ENCODE assay signal across 28 cellular contexts in the genomic region with DNA sequence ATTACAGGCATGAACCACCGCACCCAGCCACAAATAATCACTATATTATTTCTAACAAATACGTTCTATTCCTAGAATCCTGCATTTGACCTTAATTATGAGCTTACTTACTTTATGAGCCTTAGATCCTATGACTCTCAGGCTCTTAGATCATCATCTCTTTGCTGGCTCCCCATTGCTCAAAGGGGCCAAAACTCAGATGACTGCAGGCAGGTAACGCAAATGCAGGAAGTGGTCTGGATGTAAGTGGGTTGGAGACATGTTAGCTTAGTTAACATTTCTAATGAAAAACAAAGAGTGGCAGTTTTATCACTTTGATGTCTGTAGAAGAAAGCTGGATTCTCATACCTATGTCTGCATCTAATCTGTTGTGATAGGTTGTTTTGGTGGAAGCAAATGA.
"Had no signal": no experiment of that assay in that cellular context is flagged by ENCODE, and none has a peak within 500 bp of the region (broad histone marks: within the 10 kb centered on the region; RNA-seq: fewer than 3 reads in every experiment).

No MANE protein-coding gene starts in this region.

- H3K4me1 Mint-ChIP-seq: activated CD4-positive, alpha-beta memory T cell treated with anti-CD3 and anti-CD28 coated beads, Interleukin-2, amount 10 ng/mL, durations not matched to agents 7 days and 5 days; activated CD4-positive, alpha-beta T cell treated with anti-CD3 and anti-CD28 coated beads for 36 hours; activated naive CD4-positive, alpha-beta T cell treated with anti-CD3 and anti-CD28 coated beads, Interleukin-2, amount 50 U/mL, for 24 hours; central memory CD8-positive, alpha-beta T cell had no signal

- H3K9me3 Mint-ChIP-seq: activated CD4-positive, alpha-beta memory T cell treated with anti-CD3 and anti-CD28 coated beads, Interleukin-2, amount 10 ng/mL, durations not matched to agents 7 days and 5 days; activated CD4-positive, alpha-beta T cell treated with anti-CD3 and anti-CD28 coated beads, Interleukin-2, amount 10 ng/mL, durations not matched to agents 24 days and 14 days; activated naive CD4-positive, alpha-beta T cell treated with anti-CD3 and anti-CD28 coated beads for 36 hours; activated naive CD4-positive, alpha-beta T cell treated with anti-CD3 and anti-CD28 coated beads, Interleukin-2, amount 50 U/mL, for 24 hours; activated T-helper 1 cell treated with anti-CD3 and anti-CD28 coated beads, Interleukin-12 subunit alpha, Interleukin-12 subunit beta, Interleukin-2, Interleukin-4 antibody, amounts not matched to agents 30 ng/mL and 10 ng/mL and 1 ng/mL, durations not matched to agents 14 hours and 24 hours and 36 hours; activated T-helper 2 cell treated with anti-CD3 and anti-CD28 coated beads, Interferon-gamma antibody, Interleukin-2, Interleukin-4, amounts not matched to agents 10 μg/mL and 5 μg/mL and 100 μg/mL, durations not matched to agents 14 hours and 24 hours and 36 hours; central memory CD8-positive, alpha-beta T cell; effector memory CD8-positive, alpha-beta T cell had no signal

- H3K79me2 ChIP-seq: hepatocyte had no signal

- H2AFZ ChIP-seq: hepatocyte had no signal

- H3K36me3 ChIP-seq: brain microvascular endothelial cell, esophagus muscularis mucosa, gastroesophageal sphincter, heart right ventricle had no signal

- H3K27ac Mint-ChIP-seq: activated CD4-positive, alpha-beta memory T cell treated with anti-CD3 and anti-CD28 coated beads, Interleukin-2, amount 10 ng/mL, durations not matched to agents 7 days and 5 days; activated CD4-positive, alpha-beta T cell treated with anti-CD3 and anti-CD28 coated beads for 36 hours; activated CD4-positive, alpha-beta T cell treated with anti-CD3 and anti-CD28 coated beads, Interleukin-2, amount 10 ng/mL, durations not matched to agents 24 days and 14 days; activated CD8-positive, alpha-beta memory T cell treated with anti-CD3 and anti-CD28 coated beads, Interleukin-2, amount 10 ng/mL, durations not matched to agents 7 days and 5 days; activated naive CD4-positive, alpha-beta T cell treated with anti-CD3 and anti-CD28 coated beads for 36 hours; activated naive CD4-positive, alpha-beta T cell treated with anti-CD3 and anti-CD28 coated beads, Interleukin-2, amount 50 U/mL, for 24 hours; activated T-helper 1 cell treated with anti-CD3 and anti-CD28 coated beads, Interleukin-12 subunit alpha, Interleukin-12 subunit beta, Interleukin-2, Interleukin-4 antibody, amounts not matched to agents 30 ng/mL and 10 ng/mL and 1 ng/mL, durations not matched to agents 14 hours and 24 hours and 36 hours; activated T-helper 2 cell treated with anti-CD3 and anti-CD28 coated beads, Interferon-gamma antibody, Interleukin-2, Interleukin-4, amounts not matched to agents 10 μg/mL and 5 μg/mL and 100 μg/mL, durations not matched to agents 14 hours and 24 hours and 36 hours; effector memory CD8-positive, alpha-beta T cell had no signal

- H3K27ac ChIP-seq: brain microvascular endothelial cell, esophagus muscularis mucosa, foreskin keratinocyte, gastroesophageal sphincter, heart right ventricle, hepatocyte had no signal

- H3K4me3 Mint-ChIP-seq: activated CD4-positive, alpha-beta memory T cell treated with anti-CD3 and anti-CD28 coated beads, Interleukin-2, amount 10 ng/mL, durations not matched to agents 7 days and 5 days; activated CD4-positive, alpha-beta T cell treated with anti-CD3 and anti-CD28 coated beads for 36 hours; activated CD4-positive, alpha-beta T cell treated with anti-CD3 and anti-CD28 coated beads, Interleukin-2, amount 10 ng/mL, durations not matched to agents 24 days and 14 days; activated CD8-positive, alpha-beta memory T cell treated with anti-CD3 and anti-CD28 coated beads, Interleukin-2, amount 10 ng/mL, durations not matched to agents 7 days and 5 days; activated naive CD4-positive, alpha-beta T cell treated with anti-CD3 and anti-CD28 coated beads for 36 hours; activated naive CD4-positive, alpha-beta T cell treated with anti-CD3 and anti-CD28 coated beads, Interleukin-2, amount 50 U/mL, for 24 hours; activated T-helper 1 cell treated with anti-CD3 and anti-CD28 coated beads, Interleukin-12 subunit alpha, Interleukin-12 subunit beta, Interleukin-2, Interleukin-4 antibody, amounts not matched to agents 30 ng/mL and 10 ng/mL and 1 ng/mL, durations not matched to agents 14 hours and 24 hours and 36 hours; central memory CD8-positive, alpha-beta T cell; effector memory CD8-positive, alpha-beta T cell had no signal

- H3K4me3 ChIP-seq: esophagus muscularis mucosa, gastroesophageal sphincter, heart right ventricle, hepatocyte had no signal

- ATAC-seq: activated CD4-positive, alpha-beta T cell treated with anti-CD3 and anti-CD28 coated beads for 36 hours; activated CD8-positive, alpha-beta memory T cell treated with anti-CD3 and anti-CD28 coated beads, Interleukin-2, amount 10 ng/mL, durations not matched to agents 7 days and 5 days; effector memory CD8-positive, alpha-beta T cell; foreskin keratinocyte; gastroesophageal sphincter; heart right ventricle had no signal

- H3K4me2 ChIP-seq: hepatocyte had no signal

- H3K27me3 Mint-ChIP-seq: activated CD4-positive, alpha-beta memory T cell treated with anti-CD3 and anti-CD28 coated beads, Interleukin-2, amount 10 ng/mL, durations not matched to agents 7 days and 5 days; activated CD4-positive, alpha-beta T cell treated with anti-CD3 and anti-CD28 coated beads for 36 hours; activated CD4-positive, alpha-beta T cell treated with anti-CD3 and anti-CD28 coated beads, Interleukin-2, amount 10 ng/mL, durations not matched to agents 24 days and 14 days; activated CD8-positive, alpha-beta memory T cell treated with anti-CD3 and anti-CD28 coated beads, Interleukin-2, amount 10 ng/mL, durations not matched to agents 7 days and 5 days; activated naive CD4-positive, alpha-beta T cell treated with anti-CD3 and anti-CD28 coated beads, Interleukin-2, amount 50 U/mL, for 24 hours; central memory CD8-positive, alpha-beta T cell; effector memory CD8-positive, alpha-beta T cell had no signal

- H3K27me3 ChIP-seq: brain microvascular endothelial cell, esophagus muscularis mucosa, foreskin keratinocyte, gastroesophageal sphincter, heart right ventricle, hepatocyte had no signal

- DNase-seq: activated CD4-positive, alpha-beta memory T cell treated with anti-CD3 and anti-CD28 coated beads, Interleukin-2, amount 10 ng/mL, durations not matched to agents 7 days and 5 days; activated CD4-positive, alpha-beta T cell treated with anti-CD3 and anti-CD28 coated beads for 36 hours; activated CD4-positive, alpha-beta T cell treated with anti-CD3 and anti-CD28 coated beads, Interleukin-2, amount 10 ng/mL, durations not matched to agents 24 days and 14 days; activated CD4-positive, CD25-positive, alpha-beta regulatory T cell; activated CD4-positive, CD25-positive, alpha-beta regulatory T cell treated with anti-CD3 and anti-CD28 coated beads, Interleukin-2, amount 50 U/mL, for 72 hours; activated CD8-positive, alpha-beta memory T cell treated with anti-CD3 and anti-CD28 coated beads, Interleukin-2, amount 10 ng/mL, durations not matched to agents 7 days and 5 days; activated CD8-positive, alpha-beta memory T cell treated with anti-CD3 and anti-CD28 coated beads, Interleukin-2, amount 50 U/mL, for 4 hours; activated effector memory CD4-positive, alpha-beta T cell treated with anti-CD3 and anti-CD28 coated beads, Interleukin-2, amount 50 U/mL, for 16 hours; activated naive CD4-positive, alpha-beta T cell treated with anti-CD3 and anti-CD28 coated beads for 36 hours; activated T-cell treated with anti-CD3 and anti-CD28 coated beads, Interleukin-2, amount 50 U/mL, for 1 hour; activated T-cell treated with anti-CD3 and anti-CD28 coated beads, Interleukin-2, amount 50 U/mL, for 48 hours; amniotic stem cell; anterior cingulate cortex; brain microvascular endothelial cell; cortex of kidney; dermis blood vessel endothelial cell; effector CD4-positive, alpha-beta T cell; effector memory CD8-positive, alpha-beta T cell; erythroblast; foreskin keratinocyte; heart right ventricle had no signal

- H3K9me3 ChIP-seq: esophagus muscularis mucosa, gastroesophageal sphincter, heart right ventricle had no signal

- H3K36me3 Mint-ChIP-seq: activated CD8-positive, alpha-beta memory T cell treated with anti-CD3 and anti-CD28 coated beads, Interleukin-2, amount 10 ng/mL, durations not matched to agents 7 days and 5 days had no signal
